ENCODE assay signal across 7 cellular contexts in the genomic region with DNA sequence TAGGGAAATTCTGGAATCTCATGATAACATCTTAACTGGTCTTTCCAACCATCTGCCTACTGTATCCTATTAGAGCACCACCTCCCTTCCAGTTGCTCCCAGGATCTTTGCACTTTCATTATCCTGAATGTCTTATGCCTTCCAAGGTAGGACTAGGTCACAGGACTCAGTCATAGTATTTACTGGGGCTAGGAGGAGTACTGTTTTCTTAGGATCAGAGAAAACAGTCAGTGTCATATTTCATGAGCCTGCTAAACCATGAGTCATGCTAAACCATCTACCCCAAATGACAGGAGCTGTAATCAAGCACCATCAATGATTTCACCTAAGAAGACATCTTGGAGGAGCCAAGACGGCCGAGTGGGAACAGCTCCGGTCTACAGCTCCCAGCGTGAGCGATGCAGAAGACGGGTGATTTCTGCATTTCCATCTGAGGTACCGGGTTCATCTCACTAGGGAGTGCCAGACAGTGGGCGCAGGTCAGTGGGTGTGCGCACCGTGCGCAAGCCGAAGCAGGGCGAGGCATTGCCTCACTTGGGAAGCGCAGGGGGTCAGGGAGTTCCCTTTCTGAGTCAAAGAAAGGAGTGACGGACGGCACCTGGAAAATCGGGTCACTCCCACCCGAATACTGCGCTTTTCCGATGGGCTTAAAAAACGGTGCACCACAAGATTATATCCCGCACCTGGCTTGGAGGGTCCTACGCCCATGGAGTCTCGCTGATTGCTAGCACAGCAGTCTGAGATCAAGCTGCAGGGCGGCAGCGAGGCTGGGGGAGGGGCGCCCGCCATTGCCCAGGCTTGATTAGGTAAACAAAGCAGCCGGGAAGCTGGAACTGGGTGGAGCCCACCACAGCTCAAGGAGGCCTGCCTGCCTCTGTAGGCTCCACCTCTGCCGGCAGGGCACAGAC.
A peak's percentile ranks its signal among the peaks of the same experiment; 100 is the strongest.
DNase-seq lines count a peak whose midpoint lies in the region; ATAC-seq, FAIRE-seq and TF ChIP-seq lines count a peak whose summit lies in the region.
"Not testable (repeated sequence)": the region's sequence is repeated elsewhere in the genome, so short reads cannot be mapped to it uniquely, and the experiment has no call there.

No MANE protein-coding gene starts in this region.

- H3K27me3 ChIP-seq in H1 (replicated peaks in 1 of 4; ENCODE audit: control insufficient read depth in 3 of 4, extremely low read depth in 1 of 4, insufficient read depth in 3 of 4, low read length in 3 of 4), result not testable (repeated sequence)

- H3K9ac ChIP-seq in H1 (replicated peaks in 1 of 4; ENCODE audit: extremely low read depth in 1 of 4, low read depth in 3 of 4, low read length in 3 of 4), result not testable (repeated sequence)

- peaks cover 34% of the 10 kb centered on the region for H3K9me3 Mint-ChIP-seq in WTC11

- H3K27ac ChIP-seq in H1 (ENCODE audit: low read depth, low read length), result not testable (repeated sequence)

- not testable (repeated sequence) for H3K27me3 Mint-ChIP-seq in WTC11 (ENCODE audit: low read depth)

- CTCF ChIA-PET in HEK293T (lab: Yijun Ruan, JAX); WTC11 (lab: Charles Lee); H1 (lab: Charles Lee; ENCODE audit: partially characterized antibody): not testable (repeated sequence)

- not testable (repeated sequence) for H3K14ac ChIP-seq in H1 (ENCODE audit: insufficient read length)

- peaks cover 42% of the 10 kb centered on the region for H3K36me3 Mint-ChIP-seq in WTC11

- TF ChIP-seq POLR2A in H1 (IDR thresholded peaks at IDR 0.05; ENCODE audit: control extremely low read depth in 1 of 2, low read depth in 2 of 2, low read length in 2 of 2), result not testable (repeated sequence)

- H3K56ac ChIP-seq in H1 (replicated peaks; ENCODE audit: insufficient read length, low read depth, low read length), result not testable (repeated sequence)

- H3K23ac ChIP-seq in H1 (ENCODE audit: insufficient read length), result not testable (repeated sequence)

- not testable (repeated sequence) for TF ChIP-seq CTCF in WTC11 (IDR thresholded peaks at IDR 0.05); H1 (IDR thresholded peaks at IDR 0.05; ENCODE audit: control extremely low read depth in 1 of 3, insufficient read depth in 1 of 3, low read depth in 1 of 3, low read length in 3 of 3)

- H3K9me3 ChIP-seq in H1 (ENCODE audit: insufficient read depth in 2 of 2, low read depth in 1 of 2, low read length in 1 of 2), result peaks cover 5 to 18% of the 10 kb centered on the region in 2 experiments; a peak in 1 of 4 replicates

- 86% methylated on average over 19 of the region's 30 CpGs; no CpG with 5 or more reads in 1 of the 2 experiments for WGBS in H1 (ENCODE audit: extremely low coverage in 1 of 2, insufficient coverage in 1 of 2, insufficient read length in 1 of 2, insufficient replicate concordance in 2 of 2, low coverage in 1 of 2, low lambda C conversion rate in 2 of 2, missing lambda C conversion rate in 1 of 2), 2 experiments

- not testable (repeated sequence) for H3K4ac ChIP-seq in H1 (replicated peaks; ENCODE audit: insufficient read length, low read depth, low read length)

- not testable (repeated sequence) for H3K79me1 ChIP-seq in H1 (ENCODE audit: low read depth, low read length)

- not testable (repeated sequence) for H3K79me2 ChIP-seq in H1 (ENCODE audit: control insufficient read depth in 1 of 2, insufficient read depth in 2 of 2, low read length in 2 of 2)

- POLR2A ChIA-PET in HEK293T (lab: Yijun Ruan, JAX); H1 (lab: Charles Lee; ENCODE audit: partially characterized antibody): not testable (repeated sequence)
- POLR2A ChIA-PET in WTC11 (lab: Charles Lee), result interaction anchor here (0.6 kb wide), 1 partner anchor 256 kb away, joined by 4 read pairs; no protein-coding TSS in a partner anchor

- not testable (repeated sequence) for H4K20me1 ChIP-seq in H1 (replicated peaks in 1 of 2; ENCODE audit: control insufficient read depth in 1 of 2, insufficient read depth in 2 of 2, low read length in 2 of 2)

- DNase-seq in DMS53 (lab: John Stamatoyannopoulos, UW) (peak; percentile 43), HEK293T (ENCODE audit: extremely low spot score) (peak; percentile 42), NCI-H1417 (lab: John Stamatoyannopoulos, UW) (peak in 2 of 3 experiments; percentile 4 to 38), NCI-H748 treated with DMSO at 0.1 percent for 48 hours (lab: John Stamatoyannopoulos, UW) (peak; percentile 13), WTC11 (ENCODE audit: low spot score) (peak; percentile 48), myocyte (ENCODE audit: low read depth) (peak; percentile 39)
- DNase-seq in H1 (ENCODE audit: low read depth in 1 of 2, low spot score in 2 of 2), result not testable (repeated sequence)

- H3K36me3 ChIP-seq in H1 (ENCODE audit: control insufficient read depth in 2 of 4, insufficient read depth in 4 of 4, low read length in 3 of 4), result not testable (repeated sequence)

- H2BK120ac ChIP-seq in H1 (replicated peaks; ENCODE audit: low read depth, low read length), result peak overlapping the region; percentile 21

- H2BK15ac ChIP-seq in H1 (ENCODE audit: low read length), result 0 out of 2 replicates have a peak overlapping the region, but pooled peaks have one; percentile 40

- not testable (repeated sequence) for FAIRE-seq in H1 (lab: Jason Lieb, UNC)

- H3K4me1 Mint-ChIP-seq in WTC11, result peaks cover 20% of the 10 kb centered on the region

- not testable (repeated sequence) for H2BK12ac ChIP-seq in H1 (ENCODE audit: low read depth, low read length)

- H3K27ac Mint-ChIP-seq in WTC11, result peak overlapping the region; percentile 50; the same call in 1 of the 2 replicates

- not testable (repeated sequence) for H3K18ac ChIP-seq in H1 (ENCODE audit: extremely low read depth, low read length)

- H2AK5ac ChIP-seq in H1 (ENCODE audit: low read depth, low read length), result not testable (repeated sequence)

- not testable (repeated sequence) for TF ChIP-seq RAD21 in H1 (IDR thresholded peaks at IDR 0.05 in 1 of 2, conservative IDR thresholded peaks at IDR 0.05 in 1 of 2; ENCODE audit: low read depth in 2 of 2, low read length in 2 of 2)

- TF ChIP-seq EP300 in H1 (IDR thresholded peaks at IDR 0.05; ENCODE audit: borderline replicate concordance in 1 of 2, low read depth in 2 of 2, low read length in 2 of 2), result not testable (repeated sequence)

- not testable (repeated sequence) for H3K23me2 ChIP-seq in H1 (ENCODE audit: low read depth, low read length)

- H4K8ac ChIP-seq in H1 (ENCODE audit: extremely low read depth, insufficient read depth, low read length), result not testable (repeated sequence)

- not testable (repeated sequence) for ATAC-seq in WTC11

- H3K4me3 ChIP-seq in H1 (ENCODE audit: extremely low read depth in 1 of 4, insufficient read depth in 2 of 4, low read depth in 3 of 4, low read length in 4 of 4), result not testable (repeated sequence)

- H3K4me3 Mint-ChIP-seq in WTC11, result peak overlapping the region; percentile 22; the same call in 1 of the 2 replicates

- H3K4me1 ChIP-seq in H1 (replicated peaks in 1 of 4; ENCODE audit: control insufficient read depth in 3 of 4, insufficient read depth in 4 of 4, low read length in 3 of 4), result not testable (repeated sequence)

- H4K5ac ChIP-seq in H1 (ENCODE audit: insufficient read length, low read depth, low read length), result not testable (repeated sequence)

- H2AFZ ChIP-seq in H1 (ENCODE audit: low read length), result peak overlapping the region; percentile 76; the same call in 1 of the 2 replicates

- not testable (repeated sequence) for H2BK5ac ChIP-seq in H1 (ENCODE audit: low read depth, low read length)

- H3K4me2 ChIP-seq in H1 (ENCODE audit: insufficient read depth in 1 of 2, low read depth in 2 of 2, low read length in 2 of 2), result not testable (repeated sequence)

- peak overlapping the region; percentile 70 for H4K91ac ChIP-seq in H1 (replicated peaks; ENCODE audit: insufficient read length, low read length)

- peak overlapping the region; percentile 72; the same call in 1 of the 2 replicates for H2BK20ac ChIP-seq in H1 (ENCODE audit: low read length)

TF ChIP-seq in HEK293T, 16 proteins besides CTCF, POLR2A, EP300 and RAD21:
- TF ChIP-seq L3MBTL2 (conservative IDR thresholded peaks at IDR 0.05), result peak; percentile 77
- TF ChIP-seq, protein P1, sequence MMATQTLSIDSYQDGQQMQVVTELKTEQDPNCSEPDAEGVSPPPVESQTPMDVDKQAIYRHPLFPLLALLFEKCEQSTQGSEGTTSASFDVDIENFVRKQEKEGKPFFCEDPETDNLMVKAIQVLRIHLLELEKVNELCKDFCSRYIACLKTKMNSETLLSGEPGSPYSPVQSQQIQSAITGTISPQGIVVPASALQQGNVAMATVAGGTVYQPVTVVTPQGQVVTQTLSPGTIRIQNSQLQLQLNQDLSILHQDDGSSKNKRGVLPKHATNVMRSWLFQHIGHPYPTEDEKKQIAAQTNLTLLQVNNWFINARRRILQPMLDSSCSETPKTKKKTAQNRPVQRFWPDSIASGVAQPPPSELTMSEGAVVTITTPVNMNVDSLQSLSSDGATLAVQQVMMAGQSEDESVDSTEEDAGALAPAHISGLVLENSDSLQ (IDR thresholded peaks at IDR 0.05), result peak; percentile 75
